In genomic region chr9:135069556-135070197, GRCh38 we compare ENCODE assay signal across 1 cellular context.
TF ChIP-seq lines count a peak whose summit lies in the region.

No MANE protein-coding gene starts in this region.

TF ChIP-seq in A549, 52 proteins besides CTCF, POLR2A, EP300 and RAD21 (continued from another document):
- TF ChIP-seq REST (IDR thresholded peaks at IDR 0.05) (no peak), ELK1 (IDR thresholded peaks at IDR 0.05; ENCODE audit: low read depth, low read length) (no peak), FOSL2 (IDR thresholded peaks at IDR 0.05) (no peak), FOSL2 (CRISPR knock-in tag; IDR thresholded peaks at IDR 0.05) (no peak), CEBPB (IDR thresholded peaks at IDR 0.05) (no peak), BCL3 (IDR thresholded peaks at IDR 0.05) (no peak), NFE2L2 (conservative IDR thresholded peaks at IDR 0.05; ENCODE audit: low read length) (no peak), HOXA7 (CRISPR knock-in tag; IDR thresholded peaks at IDR 0.05) (no peak), POLR2AphosphoS2 (conservative IDR thresholded peaks at IDR 0.05; ENCODE audit: low read length) (no peak)
